1 cellular context compared by ENCODE assay signal in the genomic region with DNA sequence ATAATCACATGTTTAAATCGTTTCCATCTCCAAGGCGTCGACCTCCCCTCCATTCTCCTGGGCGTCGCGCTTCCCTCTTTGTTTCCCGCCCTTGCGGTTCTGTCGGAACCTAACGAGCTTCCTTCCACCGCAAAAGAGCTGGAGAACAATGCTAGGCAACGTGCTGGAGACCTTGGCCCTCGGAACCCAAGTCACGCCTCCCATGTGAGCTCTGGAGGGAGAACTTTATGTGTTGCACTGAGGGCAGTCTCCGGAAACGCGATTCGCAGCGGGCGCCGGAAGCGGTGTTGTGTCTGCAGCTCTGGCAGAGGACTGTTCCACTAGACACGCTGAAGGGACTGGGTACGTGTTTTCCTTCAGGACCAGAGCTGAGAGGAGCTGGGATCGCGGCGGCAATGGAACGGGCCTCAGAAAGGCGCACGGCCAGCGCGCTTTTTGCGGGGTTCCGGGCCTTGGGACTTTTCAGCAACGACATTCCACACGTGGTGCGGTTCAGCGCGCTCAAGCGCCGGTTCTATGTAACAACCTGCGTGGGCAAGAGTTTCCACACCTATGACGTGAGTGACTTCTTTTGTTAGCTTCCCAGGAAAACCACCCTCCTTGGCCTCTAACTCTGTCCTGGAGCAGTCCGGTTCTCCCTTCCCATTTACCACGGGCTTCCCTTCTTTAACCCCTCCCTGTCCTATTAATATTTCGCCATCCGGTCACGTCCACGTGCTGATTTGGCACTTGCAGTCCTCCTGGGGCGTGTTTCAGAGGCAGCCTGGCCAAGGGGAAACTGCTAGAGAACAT.
TF ChIP-seq lines count a peak whose summit lies in the region.

Gene WDR36 (plus strand): TSS at position 287 of the 792 bp plus-strand sequence. CDS start 109 bp downstream, at position 396.

TF ChIP-seq in HepG2, 621 proteins besides CTCF, POLR2A, EP300 and RAD21 (continued from another document and continues in another):
- TF ChIP-seq, protein P1, sequence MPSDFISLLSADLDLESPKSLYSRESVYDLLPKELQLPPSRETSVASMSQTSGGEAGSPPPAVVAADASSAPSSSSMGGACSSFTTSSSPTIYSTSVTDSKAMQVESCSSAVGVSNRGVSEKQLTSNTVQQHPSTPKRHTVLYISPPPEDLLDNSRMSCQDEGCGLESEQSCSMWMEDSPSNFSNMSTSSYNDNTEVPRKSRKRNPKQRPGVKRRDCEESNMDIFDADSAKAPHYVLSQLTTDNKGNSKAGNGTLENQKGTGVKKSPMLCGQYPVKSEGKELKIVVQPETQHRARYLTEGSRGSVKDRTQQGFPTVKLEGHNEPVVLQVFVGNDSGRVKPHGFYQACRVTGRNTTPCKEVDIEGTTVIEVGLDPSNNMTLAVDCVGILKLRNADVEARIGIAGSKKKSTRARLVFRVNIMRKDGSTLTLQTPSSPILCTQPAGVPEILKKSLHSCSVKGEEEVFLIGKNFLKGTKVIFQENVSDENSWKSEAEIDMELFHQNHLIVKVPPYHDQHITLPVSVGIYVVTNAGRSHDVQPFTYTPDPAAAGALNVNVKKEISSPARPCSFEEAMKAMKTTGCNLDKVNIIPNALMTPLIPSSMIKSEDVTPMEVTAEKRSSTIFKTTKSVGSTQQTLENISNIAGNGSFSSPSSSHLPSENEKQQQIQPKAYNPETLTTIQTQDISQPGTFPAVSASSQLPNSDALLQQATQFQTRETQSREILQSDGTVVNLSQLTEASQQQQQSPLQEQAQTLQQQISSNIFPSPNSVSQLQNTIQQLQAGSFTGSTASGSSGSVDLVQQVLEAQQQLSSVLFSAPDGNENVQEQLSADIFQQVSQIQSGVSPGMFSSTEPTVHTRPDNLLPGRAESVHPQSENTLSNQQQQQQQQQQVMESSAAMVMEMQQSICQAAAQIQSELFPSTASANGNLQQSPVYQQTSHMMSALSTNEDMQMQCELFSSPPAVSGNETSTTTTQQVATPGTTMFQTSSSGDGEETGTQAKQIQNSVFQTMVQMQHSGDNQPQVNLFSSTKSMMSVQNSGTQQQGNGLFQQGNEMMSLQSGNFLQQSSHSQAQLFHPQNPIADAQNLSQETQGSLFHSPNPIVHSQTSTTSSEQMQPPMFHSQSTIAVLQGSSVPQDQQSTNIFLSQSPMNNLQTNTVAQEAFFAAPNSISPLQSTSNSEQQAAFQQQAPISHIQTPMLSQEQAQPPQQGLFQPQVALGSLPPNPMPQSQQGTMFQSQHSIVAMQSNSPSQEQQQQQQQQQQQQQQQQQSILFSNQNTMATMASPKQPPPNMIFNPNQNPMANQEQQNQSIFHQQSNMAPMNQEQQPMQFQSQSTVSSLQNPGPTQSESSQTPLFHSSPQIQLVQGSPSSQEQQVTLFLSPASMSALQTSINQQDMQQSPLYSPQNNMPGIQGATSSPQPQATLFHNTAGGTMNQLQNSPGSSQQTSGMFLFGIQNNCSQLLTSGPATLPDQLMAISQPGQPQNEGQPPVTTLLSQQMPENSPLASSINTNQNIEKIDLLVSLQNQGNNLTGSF (CRISPR knock-in tag; IDR thresholded peaks at IDR 0.05): peak; percentile 94
- TF ChIP-seq MTA3 (CRISPR knock-in tag; IDR thresholded peaks at IDR 0.05) (no peak), ZNF335 (CRISPR knock-in tag; IDR thresholded peaks at IDR 0.05) (peak; percentile 90), FOXP1 (IDR thresholded peaks at IDR 0.05) (no peak), FOXP1 (CRISPR knock-in tag; IDR thresholded peaks at IDR 0.05) (peak; percentile 75), KDM4B (CRISPR knock-in tag; IDR thresholded peaks at IDR 0.05) (peak; percentile 96), RBFOX2 (IDR thresholded peaks at IDR 0.05; ENCODE audit: low read depth, low read length) (peak; percentile 70), GPBP1L1 (CRISPR knock-in tag; IDR thresholded peaks at IDR 0.05) (no peak), ZNF713 (CRISPR knock-in tag; IDR thresholded peaks at IDR 0.05) (peak; percentile 74; the same call in 1 of the 2 replicates), ZSCAN25 (CRISPR knock-in tag; IDR thresholded peaks at IDR 0.05) (peak; percentile 91), ZSCAN22 (CRISPR knock-in tag; IDR thresholded peaks at IDR 0.05) (peak; percentile 58; the same call in 1 of the 2 replicates), ZBTB33 (CRISPR knock-in tag; IDR thresholded peaks at IDR 0.05) (peak; percentile 87), THYN1 (CRISPR knock-in tag; IDR thresholded peaks at IDR 0.05; ENCODE audit: borderline replicate concordance, low read depth) (no peak), MBNL3 (CRISPR knock-in tag; conservative IDR thresholded peaks at IDR 0.05) (peak; percentile 97; the same call in 1 of the 2 replicates), IKZF1 (IDR thresholded peaks at IDR 0.05) (no peak), ZBTB1 (CRISPR knock-in tag; IDR thresholded peaks at IDR 0.05; ENCODE audit: borderline replicate concordance) (peak; percentile 86), NCOA1 (CRISPR knock-in tag; IDR thresholded peaks at IDR 0.05) (peak; percentile 69), TBL1XR1 (IDR thresholded peaks at IDR 0.05; ENCODE audit: borderline replicate concordance, low read length, partially characterized antibody) (peak; percentile 83), CAMTA2 (CRISPR knock-in tag; IDR thresholded peaks at IDR 0.05; ENCODE audit: borderline replicate concordance) (peak; percentile 85), EHMT2 (IDR thresholded peaks at IDR 0.05; ENCODE audit: borderline replicate concordance, low read depth, low read length) (peak; percentile 99), ZFP82 (CRISPR knock-in tag; IDR thresholded peaks at IDR 0.05; ENCODE audit: borderline replicate concordance) (no peak), CHD4 (IDR thresholded peaks at IDR 0.05; ENCODE audit: borderline replicate concordance, low read length) (no peak; the same call in 1 of the 2 replicates), ARID3A (IDR thresholded peaks at IDR 0.05; ENCODE audit: low read depth, low read length) (peak; percentile 76; the same call in 1 of the 2 replicates), ZNF205 (CRISPR knock-in tag; IDR thresholded peaks at IDR 0.05) (peak; percentile 97), SMAD9 (CRISPR knock-in tag; IDR thresholded peaks at IDR 0.05) (peak; percentile 99), CCAR2 (optimal IDR thresholded peaks at IDR 0.05; ENCODE audit: low read depth, low read length) (peak; percentile 93), NR3C1 (CRISPR knock-in tag; IDR thresholded peaks at IDR 0.05) (no peak), HNRNPK (IDR thresholded peaks at IDR 0.05; ENCODE audit: low read depth, low read length, poor library complexity, severe bottlenecking) (no peak), CCDC6 (CRISPR knock-in tag; IDR thresholded peaks at IDR 0.05) (peak; percentile 97), YEATS2 (CRISPR knock-in tag; IDR thresholded peaks at IDR 0.05; ENCODE audit: borderline replicate concordance) (peak; percentile 98), NFKB2 (CRISPR knock-in tag; IDR thresholded peaks at IDR 0.05; ENCODE audit: borderline replicate concordance) (peak; percentile 98)
- TF ChIP-seq, protein P2, sequence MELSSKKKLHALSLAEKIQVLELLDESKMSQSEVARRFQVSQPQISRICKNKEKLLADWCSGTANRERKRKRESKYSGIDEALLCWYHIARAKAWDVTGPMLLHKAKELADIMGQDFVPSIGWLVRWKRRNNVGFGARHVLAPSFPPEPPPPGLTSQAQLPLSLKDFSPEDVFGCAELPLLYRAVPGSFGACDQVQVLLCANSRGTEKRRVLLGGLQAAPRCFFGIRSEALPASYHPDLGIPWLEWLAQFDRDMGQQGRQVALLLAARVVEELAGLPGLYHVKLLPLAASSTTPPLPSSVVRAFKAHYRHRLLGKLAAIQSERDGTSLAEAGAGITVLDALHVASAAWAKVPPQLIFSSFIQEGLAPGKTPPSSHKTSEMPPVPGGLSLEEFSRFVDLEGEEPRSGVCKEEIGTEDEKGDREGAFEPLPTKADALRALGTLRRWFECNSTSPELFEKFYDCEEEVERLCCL (CRISPR knock-in tag; IDR thresholded peaks at IDR 0.05; ENCODE audit: borderline replicate concordance): peak; percentile 97
- TF ChIP-seq, protein P3, sequence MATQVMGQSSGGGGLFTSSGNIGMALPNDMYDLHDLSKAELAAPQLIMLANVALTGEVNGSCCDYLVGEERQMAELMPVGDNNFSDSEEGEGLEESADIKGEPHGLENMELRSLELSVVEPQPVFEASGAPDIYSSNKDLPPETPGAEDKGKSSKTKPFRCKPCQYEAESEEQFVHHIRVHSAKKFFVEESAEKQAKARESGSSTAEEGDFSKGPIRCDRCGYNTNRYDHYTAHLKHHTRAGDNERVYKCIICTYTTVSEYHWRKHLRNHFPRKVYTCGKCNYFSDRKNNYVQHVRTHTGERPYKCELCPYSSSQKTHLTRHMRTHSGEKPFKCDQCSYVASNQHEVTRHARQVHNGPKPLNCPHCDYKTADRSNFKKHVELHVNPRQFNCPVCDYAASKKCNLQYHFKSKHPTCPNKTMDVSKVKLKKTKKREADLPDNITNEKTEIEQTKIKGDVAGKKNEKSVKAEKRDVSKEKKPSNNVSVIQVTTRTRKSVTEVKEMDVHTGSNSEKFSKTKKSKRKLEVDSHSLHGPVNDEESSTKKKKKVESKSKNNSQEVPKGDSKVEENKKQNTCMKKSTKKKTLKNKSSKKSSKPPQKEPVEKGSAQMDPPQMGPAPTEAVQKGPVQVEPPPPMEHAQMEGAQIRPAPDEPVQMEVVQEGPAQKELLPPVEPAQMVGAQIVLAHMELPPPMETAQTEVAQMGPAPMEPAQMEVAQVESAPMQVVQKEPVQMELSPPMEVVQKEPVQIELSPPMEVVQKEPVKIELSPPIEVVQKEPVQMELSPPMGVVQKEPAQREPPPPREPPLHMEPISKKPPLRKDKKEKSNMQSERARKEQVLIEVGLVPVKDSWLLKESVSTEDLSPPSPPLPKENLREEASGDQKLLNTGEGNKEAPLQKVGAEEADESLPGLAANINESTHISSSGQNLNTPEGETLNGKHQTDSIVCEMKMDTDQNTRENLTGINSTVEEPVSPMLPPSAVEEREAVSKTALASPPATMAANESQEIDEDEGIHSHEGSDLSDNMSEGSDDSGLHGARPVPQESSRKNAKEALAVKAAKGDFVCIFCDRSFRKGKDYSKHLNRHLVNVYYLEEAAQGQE (IDR thresholded peaks at IDR 0.05; ENCODE audit: borderline replicate concordance in 1 of 2, low read depth in 1 of 2, low read length in 2 of 2): peak in 1 of 2 experiments; percentile 70; a peak in 1 of 4 replicates
- TF ChIP-seq, protein P4, sequence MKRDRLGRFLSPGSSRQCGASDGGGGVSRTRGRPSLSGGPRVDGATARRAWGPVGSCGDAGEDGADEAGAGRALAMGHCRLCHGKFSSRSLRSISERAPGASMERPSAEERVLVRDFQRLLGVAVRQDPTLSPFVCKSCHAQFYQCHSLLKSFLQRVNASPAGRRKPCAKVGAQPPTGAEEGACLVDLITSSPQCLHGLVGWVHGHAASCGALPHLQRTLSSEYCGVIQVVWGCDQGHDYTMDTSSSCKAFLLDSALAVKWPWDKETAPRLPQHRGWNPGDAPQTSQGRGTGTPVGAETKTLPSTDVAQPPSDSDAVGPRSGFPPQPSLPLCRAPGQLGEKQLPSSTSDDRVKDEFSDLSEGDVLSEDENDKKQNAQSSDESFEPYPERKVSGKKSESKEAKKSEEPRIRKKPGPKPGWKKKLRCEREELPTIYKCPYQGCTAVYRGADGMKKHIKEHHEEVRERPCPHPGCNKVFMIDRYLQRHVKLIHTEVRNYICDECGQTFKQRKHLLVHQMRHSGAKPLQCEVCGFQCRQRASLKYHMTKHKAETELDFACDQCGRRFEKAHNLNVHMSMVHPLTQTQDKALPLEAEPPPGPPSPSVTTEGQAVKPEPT (CRISPR knock-in tag; IDR thresholded peaks at IDR 0.05; ENCODE audit: low read depth): peak; percentile 95
- TF ChIP-seq, protein P5, sequence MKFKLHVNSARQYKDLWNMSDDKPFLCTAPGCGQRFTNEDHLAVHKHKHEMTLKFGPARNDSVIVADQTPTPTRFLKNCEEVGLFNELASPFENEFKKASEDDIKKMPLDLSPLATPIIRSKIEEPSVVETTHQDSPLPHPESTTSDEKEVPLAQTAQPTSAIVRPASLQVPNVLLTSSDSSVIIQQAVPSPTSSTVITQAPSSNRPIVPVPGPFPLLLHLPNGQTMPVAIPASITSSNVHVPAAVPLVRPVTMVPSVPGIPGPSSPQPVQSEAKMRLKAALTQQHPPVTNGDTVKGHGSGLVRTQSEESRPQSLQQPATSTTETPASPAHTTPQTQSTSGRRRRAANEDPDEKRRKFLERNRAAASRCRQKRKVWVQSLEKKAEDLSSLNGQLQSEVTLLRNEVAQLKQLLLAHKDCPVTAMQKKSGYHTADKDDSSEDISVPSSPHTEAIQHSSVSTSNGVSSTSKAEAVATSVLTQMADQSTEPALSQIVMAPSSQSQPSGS (CRISPR knock-in tag; IDR thresholded peaks at IDR 0.05): peak; percentile 96
